In the genomic region with DNA sequence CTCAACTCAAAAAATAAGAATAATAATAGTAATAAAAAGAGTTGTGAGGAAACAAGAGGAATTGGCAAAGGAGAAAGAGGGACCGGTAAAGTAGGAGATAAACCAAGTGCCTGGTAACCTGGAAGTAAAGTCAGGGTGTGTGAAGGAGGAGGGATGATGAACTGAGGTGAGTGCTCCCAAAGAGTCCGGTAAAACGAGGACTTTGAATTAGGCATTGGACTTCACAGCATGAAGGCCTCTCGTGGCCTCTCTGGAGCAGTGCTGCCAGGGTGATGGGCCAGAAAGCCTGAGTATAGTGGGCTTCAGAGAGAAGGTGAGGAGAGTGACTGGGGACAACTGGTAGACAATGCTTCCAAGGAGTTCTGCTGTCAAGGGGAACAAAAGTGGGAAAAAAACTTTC, we compare ENCODE assay signal across 16 cellular contexts. TPM values are rescaled to one million over a fixed set of nuclear protein-coding genes. Genes with fewer than 3 reads are reported as not detected.
A peak's percentile ranks its signal among the peaks of the same experiment; 100 is the strongest.
DNase-seq lines count a peak whose midpoint lies in the region; ATAC-seq and TF ChIP-seq lines count a peak whose summit lies in the region.
"Had no signal": no experiment of that assay in that cellular context is flagged by ENCODE, and none has a peak within 500 bp of the region (broad histone marks: within the 10 kb centered on the region; RNA-seq: fewer than 3 reads in every experiment).

No MANE protein-coding gene starts in this region.

- TF ChIP-seq CTCF in natural killer cell (IDR thresholded peaks at IDR 0.05), result no peak
- TF ChIP-seq CTCF in nephron progenitor cell (IDR thresholded peaks at IDR 0.05), result no peak

- no peak overlapping the region for H3K4me3 Mint-ChIP-seq in natural killer cell treated with Interleukin-12 subunit alpha and Interleukin-12 subunit beta and Interleukin-15 and Interleukin-18, amount 100 ng/mL, for 72 hours
- H3K4me3 Mint-ChIP-seq in natural killer cell (no peak overlapping the region), nephron progenitor cell (no peak overlapping the region)
- H3K4me3 Mint-ChIP-seq in activated T-helper 1 cell treated with anti-CD3 and anti-CD28 coated beads, Interleukin-12 subunit alpha, Interleukin-12 subunit beta, Interleukin-2, Interleukin-4 antibody, amounts not matched to agents 30 ng/mL and 10 ng/mL and 1 ng/mL, durations not matched to agents 14 hours and 24 hours and 36 hours, result no peak overlapping the region

- DNase-seq in natural killer cell treated with Interleukin-12 subunit alpha and Interleukin-12 subunit beta and Interleukin-15 and Interleukin-18, amount 100 ng/mL, for 72 hours (ENCODE audit: low spot score), result no peak
- DNase-seq in natural killer cell (no peak), nephron progenitor cell (no peak), superior temporal gyrus (ENCODE audit: extremely low spot score) (no peak), T-helper 1 cell (no peak)
- DNase-seq in activated T-helper 1 cell treated with anti-CD3 and anti-CD28 coated beads, Interleukin-12 subunit alpha, Interleukin-12 subunit beta, Interleukin-2, Interleukin-4 antibody, amounts not matched to agents 30 ng/mL and 10 ng/mL and 1 ng/mL, durations not matched to agents 14 hours and 24 hours and 36 hours (ENCODE audit: low spot score), result no peak
- DNase-seq: C1 segment of cervical spinal cord, DMS79 treated with DMSO at 0.1 percent for 48 hours, NCI-H1048, NCI-H1436, NCI-H1930, NCI-H345, NCI-H524 treated with DMSO at 0.1 percent for 48 hours, PC-9, SJCRH30 had no signal

- no peaks in the 10 kb centered on the region for H3K36me3 Mint-ChIP-seq in natural killer cell treated with Interleukin-12 subunit alpha and Interleukin-12 subunit beta and Interleukin-15 and Interleukin-18, amount 100 ng/mL, for 72 hours
- H3K36me3 Mint-ChIP-seq in natural killer cell (no peaks in the 10 kb centered on the region), nephron progenitor cell (ENCODE audit: low read depth) (peaks cover 36% of the 10 kb centered on the region)
- H3K36me3 Mint-ChIP-seq in activated T-helper 1 cell treated with anti-CD3 and anti-CD28 coated beads, Interleukin-12 subunit alpha, Interleukin-12 subunit beta, Interleukin-2, Interleukin-4 antibody, amounts not matched to agents 30 ng/mL and 10 ng/mL and 1 ng/mL, durations not matched to agents 14 hours and 24 hours and 36 hours (ENCODE audit: low read depth), result peaks cover 12% of the 10 kb centered on the region

- no peak for ATAC-seq in natural killer cell treated with Interleukin-12 subunit alpha and Interleukin-12 subunit beta and Interleukin-15 and Interleukin-18, amount 100 ng/mL, for 72 hours
- ATAC-seq in natural killer cell (no peak), GM18907 (IDR thresholded peaks at IDR 0.05; ENCODE audit: unreplicated experiment) (no peak)

- H3K4me1 Mint-ChIP-seq in natural killer cell treated with Interleukin-12 subunit alpha and Interleukin-12 subunit beta and Interleukin-15 and Interleukin-18, amount 100 ng/mL, for 72 hours (ENCODE audit: low read depth in 2 of 2), result peaks cover 15 to 22% of the 10 kb centered on the region in 2 donors
- H3K4me1 Mint-ChIP-seq in natural killer cell, result peaks cover 6 to 18% of the 10 kb centered on the region in 2 donors
- H3K4me1 Mint-ChIP-seq in activated T-helper 1 cell treated with anti-CD3 and anti-CD28 coated beads, Interleukin-12 subunit alpha, Interleukin-12 subunit beta, Interleukin-2, Interleukin-4 antibody, amounts not matched to agents 30 ng/mL and 10 ng/mL and 1 ng/mL, durations not matched to agents 14 hours and 24 hours and 36 hours (ENCODE audit: low read depth), result peaks cover 10% of the 10 kb centered on the region
- no peaks in the 10 kb centered on the region for H3K4me1 Mint-ChIP-seq in nephron progenitor cell

- no peaks in the 10 kb centered on the region for H3K27me3 Mint-ChIP-seq in natural killer cell treated with Interleukin-12 subunit alpha and Interleukin-12 subunit beta and Interleukin-15 and Interleukin-18, amount 100 ng/mL, for 72 hours
- H3K27me3 Mint-ChIP-seq in natural killer cell (ENCODE audit: low read depth in 2 of 2) (no peaks in the 10 kb centered on the region), nephron progenitor cell (ENCODE audit: low read depth, poor library complexity) (peaks cover 7% of the 10 kb centered on the region)
- no peaks in the 10 kb centered on the region for H3K27me3 Mint-ChIP-seq in activated T-helper 1 cell treated with anti-CD3 and anti-CD28 coated beads, Interleukin-12 subunit alpha, Interleukin-12 subunit beta, Interleukin-2, Interleukin-4 antibody, amounts not matched to agents 30 ng/mL and 10 ng/mL and 1 ng/mL, durations not matched to agents 14 hours and 24 hours and 36 hours (ENCODE audit: insufficient read depth)

- no peaks in the 10 kb centered on the region for H3K9me3 Mint-ChIP-seq in natural killer cell treated with Interleukin-12 subunit alpha and Interleukin-12 subunit beta and Interleukin-15 and Interleukin-18, amount 100 ng/mL, for 72 hours
- H3K9me3 Mint-ChIP-seq in natural killer cell (no peaks in the 10 kb centered on the region), nephron progenitor cell (no peaks in the 10 kb centered on the region)
- H3K9me3 Mint-ChIP-seq in activated T-helper 1 cell treated with anti-CD3 and anti-CD28 coated beads, Interleukin-12 subunit alpha, Interleukin-12 subunit beta, Interleukin-2, Interleukin-4 antibody, amounts not matched to agents 30 ng/mL and 10 ng/mL and 1 ng/mL, durations not matched to agents 14 hours and 24 hours and 36 hours, result no peaks in the 10 kb centered on the region

- intact Hi-C loops in natural killer cell (cut with micrococcal nuclease), result no loop called here
- intact Hi-C loops in activated T-helper 1 cell treated with anti-CD3 and anti-CD28 coated beads, Interleukin-12 subunit alpha, Interleukin-12 subunit beta, Interleukin-2, Interleukin-4 antibody, amounts not matched to agents 30 ng/mL and 10 ng/mL and 1 ng/mL, durations not matched to agents 14 hours and 24 hours and 36 hours (cut with micrococcal nuclease), result no loop called here

- H3K27ac Mint-ChIP-seq in natural killer cell treated with Interleukin-12 subunit alpha and Interleukin-12 subunit beta and Interleukin-15 and Interleukin-18, amount 100 ng/mL, for 72 hours, result peak overlapping the region; percentile 20 to 67
- H3K27ac Mint-ChIP-seq in natural killer cell (peak overlapping the region in 1 of 2 donors; percentile 12), nephron progenitor cell (peak overlapping the region; percentile 92)
- peak overlapping the region; percentile 5 for H3K27ac Mint-ChIP-seq in activated T-helper 1 cell treated with anti-CD3 and anti-CD28 coated beads, Interleukin-12 subunit alpha, Interleukin-12 subunit beta, Interleukin-2, Interleukin-4 antibody, amounts not matched to agents 30 ng/mL and 10 ng/mL and 1 ng/mL, durations not matched to agents 14 hours and 24 hours and 36 hours

RNA-seq across cellular contexts. Expression of a gene that starts 17.6 kb away (rescaled TPM):
- total RNA-seq in natural killer cell treated with Interleukin-12 subunit alpha and Interleukin-12 subunit beta and Interleukin-15 and Interleukin-18, amount 100 ng/mL, for 72 hours, result 100 to 1,000 TPM; 560 to 666 TPM
- 100 to 1,000 TPM; 609 to 795 (median 740) TPM for total RNA-seq in natural killer cell
- 1,058 and 1,119 TPM in 2 replicates for total RNA-seq in activated T-helper 1 cell treated with anti-CD3 and anti-CD28 coated beads, Interleukin-12 subunit alpha, Interleukin-12 subunit beta, Interleukin-2, Interleukin-4 antibody, amounts not matched to agents 30 ng/mL and 10 ng/mL and 1 ng/mL, durations not matched to agents 14 hours and 24 hours and 36 hours

RNA-seq across cellular contexts. Expression of a gene that starts 34.0 kb away (rescaled TPM):
- 10 to 100 TPM; 74.7 to 84.5 TPM for total RNA-seq in natural killer cell treated with Interleukin-12 subunit alpha and Interleukin-12 subunit beta and Interleukin-15 and Interleukin-18, amount 100 ng/mL, for 72 hours
- total RNA-seq in natural killer cell, result 10 to 100 TPM; 28.7 to 48.2 (median 36.9) TPM
- 54.5 and 55.2 TPM in 2 replicates for total RNA-seq in activated T-helper 1 cell treated with anti-CD3 and anti-CD28 coated beads, Interleukin-12 subunit alpha, Interleukin-12 subunit beta, Interleukin-2, Interleukin-4 antibody, amounts not matched to agents 30 ng/mL and 10 ng/mL and 1 ng/mL, durations not matched to agents 14 hours and 24 hours and 36 hours
